17 cellular contexts compared by ENCODE assay signal in the genomic region with DNA sequence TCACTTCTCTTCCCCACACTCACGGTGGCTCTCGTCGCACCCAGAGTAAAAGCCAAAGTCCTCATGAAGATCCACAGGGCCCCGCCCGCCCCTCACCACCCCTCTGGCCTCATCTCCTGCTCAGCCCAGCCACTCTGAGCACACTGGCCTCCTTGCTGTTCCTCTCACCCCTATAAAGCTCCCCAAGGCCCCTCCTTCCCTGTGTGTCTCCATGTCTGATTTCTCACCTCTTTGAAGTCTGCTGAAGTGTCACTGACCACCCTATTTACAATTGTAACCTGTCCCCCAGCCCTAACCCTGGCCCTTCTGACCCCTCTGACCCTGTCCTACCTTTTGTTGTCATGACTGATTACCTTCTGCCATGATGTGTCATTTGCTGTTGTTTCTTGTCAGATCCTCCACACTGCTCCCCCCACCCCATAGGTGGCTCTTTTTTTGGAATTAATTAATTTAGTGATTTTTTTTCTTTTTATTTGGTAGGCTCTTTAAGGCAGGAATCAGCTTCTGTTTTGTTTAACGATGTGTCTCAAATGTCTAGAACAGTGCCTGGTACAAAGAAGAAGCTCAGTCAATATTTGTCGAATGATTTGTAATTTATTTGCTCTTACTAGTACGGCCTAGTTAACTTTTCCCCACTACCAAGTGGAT.
A peak's percentile ranks its signal among the peaks of the same experiment; 100 is the strongest.
DNase-seq lines count a peak whose midpoint lies in the region; ATAC-seq, FAIRE-seq and TF ChIP-seq lines count a peak whose summit lies in the region.
"Had no signal": no experiment of that assay in that cellular context is flagged by ENCODE, and none has a peak within 500 bp of the region (broad histone marks: within the 10 kb centered on the region; RNA-seq: fewer than 3 reads in every experiment).

No MANE protein-coding gene starts in this region.

- H3K36me3 Mint-ChIP-seq in CD4-positive, CD25-positive, alpha-beta regulatory T cell = peaks cover 36% of the 10 kb centered on the region
- H3K36me3 Mint-ChIP-seq in immature natural killer cell (peaks cover 0 to 3% (median 0%) of the 10 kb centered on the region in 3 donors), neural crest cell (ENCODE audit: low read depth) (no peaks in the 10 kb centered on the region)

- no peak for TF ChIP-seq POLR2A in H54 (IDR thresholded peaks at IDR 0.05; ENCODE audit: low read depth, low read length)

- H3K9ac ChIP-seq in PC-3 (ENCODE audit: low read length) = no peak overlapping the region

- DNase-seq in CD4-positive, CD25-positive, alpha-beta regulatory T cell = no peak
- DNase-seq in ELF-1 (ENCODE audit: low read depth, low spot score) = peak; percentile 57
- no peak for DNase-seq in immature natural killer cell
- no peak for DNase-seq in neural crest cell (ENCODE audit: low read depth, low spot score)
- DNase-seq in frontal cortex (ENCODE audit: low spot score in 2 of 2) = no peak
- DNase-seq in PC-3 = no peak
- DNase-seq in H54 (ENCODE audit: insufficient read length, low spot score) = no peak
- DNase-seq: C1 segment of cervical spinal cord, Calu3, DMS79, MV-4-11, NCI-H1436, NCI-H2029, NCI-H2171 treated with DMSO at 0.1 percent for 48 hours, NCI-H446 treated with DMSO at 0.1 percent for 48 hours, PC-9 had no signal

- H3K79me2 ChIP-seq in PC-3 (ENCODE audit: low read length) = no peaks in the 10 kb centered on the region

- no peak overlapping the region for H3K27ac ChIP-seq in CD4-positive, CD25-positive, alpha-beta regulatory T cell (ENCODE audit: insufficient read depth, low read length, poor library complexity, severe bottlenecking)
- H3K27ac ChIP-seq in PC-3 (ENCODE audit: low read length) = no peak overlapping the region
- H3K27ac ChIP-seq: PC-9 had no signal

- TF ChIP-seq CTCF in neural crest cell (conservative IDR thresholded peaks at IDR 0.05) (no peak), PC-3 (conservative IDR thresholded peaks at IDR 0.05; ENCODE audit: low read depth, low read length) (no peak)

- FAIRE-seq in frontal cortex (lab: Jason Lieb, UNC) (no peak), H54 (lab: Jason Lieb, UNC) (no peak)
- FAIRE-seq: K562 had no signal

- H3K4me3 Mint-ChIP-seq in CD4-positive, CD25-positive, alpha-beta regulatory T cell = peak overlapping the region in 2 of 4 donors; percentile 17 to 26
- H3K4me3 Mint-ChIP-seq in immature natural killer cell (peak overlapping the region in 2 of 5 donors; percentile 34 to 37), neural crest cell (no peak overlapping the region)

- H3K4me3 ChIP-seq in CD4-positive, CD25-positive, alpha-beta regulatory T cell (ENCODE audit: low read depth, low read length) = no peak overlapping the region
- H3K4me3 ChIP-seq in PC-3 (ENCODE audit: low read length) = no peak overlapping the region
- H3K4me3 ChIP-seq: K562, PC-9 had no signal

- intact Hi-C loops in PC-3 (cut with micrococcal nuclease) = no loop called here

- no peaks in the 10 kb centered on the region for H3K9me3 ChIP-seq in CD4-positive, CD25-positive, alpha-beta regulatory T cell (ENCODE audit: control insufficient read depth in 2 of 2, low read length in 2 of 2)
- H3K9me3 ChIP-seq in PC-3 (ENCODE audit: low read length) = no peaks in the 10 kb centered on the region

- no peaks in the 10 kb centered on the region for H3K27me3 Mint-ChIP-seq in CD4-positive, CD25-positive, alpha-beta regulatory T cell
- H3K27me3 Mint-ChIP-seq in immature natural killer cell (ENCODE audit: low read depth in 3 of 3) = peaks cover 0 to 5% (median 0%) of the 10 kb centered on the region in 3 donors
- H3K27me3 Mint-ChIP-seq in neural crest cell (ENCODE audit: low read depth) = no peaks in the 10 kb centered on the region

- CTCF ChIA-PET in PC-3 (lab: Charles Lee) = interaction anchor here (0.6 kb wide), 1 partner anchor 408 kb away, joined by 3 read pairs; no protein-coding TSS in a partner anchor

- H4K20me1 ChIP-seq in PC-3 (ENCODE audit: low read length) = no peaks in the 10 kb centered on the region

- no peak overlapping the region for H3K4me2 ChIP-seq in PC-3 (ENCODE audit: low read length)
- H3K4me2 ChIP-seq: PC-9 had no signal

- peaks cover 6% of the 10 kb centered on the region for H3K36me3 ChIP-seq in CD4-positive, CD25-positive, alpha-beta regulatory T cell (ENCODE audit: control insufficient read depth, insufficient read depth, low read length)
- no peaks in the 10 kb centered on the region for H3K36me3 ChIP-seq in PC-3 (ENCODE audit: low read depth, low read length)

- H3K27me3 ChIP-seq in CD4-positive, CD25-positive, alpha-beta regulatory T cell (ENCODE audit: control insufficient read depth, insufficient read depth, low read length) = no peaks in the 10 kb centered on the region
- H3K27me3 ChIP-seq in PC-3 (ENCODE audit: low read length) = peaks cover 39% of the 10 kb centered on the region

- ATAC-seq in CD4-positive, CD25-positive, alpha-beta regulatory T cell (ENCODE audit: low read depth in 2 of 2) = no peak
- ATAC-seq in PC-3 = no peak
- ATAC-seq: K562 had no signal

- H3K4me1 ChIP-seq in CD4-positive, CD25-positive, alpha-beta regulatory T cell (ENCODE audit: control insufficient read depth, insufficient read depth, low read length, poor library complexity, severe bottlenecking) = peaks cover 19% of the 10 kb centered on the region
- no peaks in the 10 kb centered on the region for H3K4me1 ChIP-seq in PC-3 (ENCODE audit: insufficient read depth, low read length)

- H3K27ac Mint-ChIP-seq in CD4-positive, CD25-positive, alpha-beta regulatory T cell = peak overlapping the region; percentile 37 to 83 (median 64)
- H3K27ac Mint-ChIP-seq in immature natural killer cell = peak overlapping the region; percentile 11 to 81 (median 56)
- H3K27ac Mint-ChIP-seq in neural crest cell (ENCODE audit: unreplicated experiment) = peak overlapping the region; percentile 8

- peaks cover 54 to 81% (median 62%) of the 10 kb centered on the region in 4 donors for H3K4me1 Mint-ChIP-seq in CD4-positive, CD25-positive, alpha-beta regulatory T cell
- H3K4me1 Mint-ChIP-seq in immature natural killer cell = peaks cover 91 to 100% of the 10 kb centered on the region in 2 donors
- H3K4me1 Mint-ChIP-seq in neural crest cell = peaks cover 37% of the 10 kb centered on the region

- no peaks in the 10 kb centered on the region for H3K9me3 Mint-ChIP-seq in CD4-positive, CD25-positive, alpha-beta regulatory T cell
- H3K9me3 Mint-ChIP-seq in immature natural killer cell (no peaks in the 10 kb centered on the region), neural crest cell (no peaks in the 10 kb centered on the region)

- no TSS peak for BruUV-seq in PC-3 (replicated peaks; lab: Mats Ljungman, UMichigan)

- no peaks in the 10 kb centered on the region for H3F3A ChIP-seq in PC-3 (ENCODE audit: low read length, unreplicated experiment)

- H3K9me2 ChIP-seq in PC-3 (replicated peaks; ENCODE audit: low read length) = no peaks in the 10 kb centered on the region

- H2AFZ ChIP-seq in PC-3 (ENCODE audit: low read length) = no peak overlapping the region
- H2AFZ ChIP-seq: PC-9 had no signal

- POLR2A ChIA-PET in PC-3 (lab: Charles Lee; ENCODE audit: unreplicated experiment) = no interaction called here

Comparison
In these comparisons a context has a peak if more than half of its experiments do, and no peak if none do; other contexts are left out.
1. H3K27ac Mint-ChIP-seq: peak in every context shown above with its lines; median percentile 64 in CD4-positive, CD25-positive, alpha-beta regulatory T cell; 56 in immature natural killer cell; 8 in neural crest cell.